Comparison of ENCODE assay signal across 9 cellular contexts in genomic region chr2:120346034-120346666, GRCh38. TPM values are rescaled to one million over a fixed set of nuclear protein-coding genes. Genes with fewer than 3 reads are reported as not detected.
DNase-seq lines count a peak whose midpoint lies in the region; ATAC-seq and TF ChIP-seq lines count a peak whose summit lies in the region.
"Had no signal": no experiment of that assay in that cellular context is flagged by ENCODE, and none has a peak within 500 bp of the region (broad histone marks: within the 10 kb centered on the region; RNA-seq: fewer than 3 reads in every experiment).

Gene INHBB (plus strand): TSS chr2:120346136. CDS start chr2:120346189, 53 bp downstream.

- peaks cover 0 to 4% (median 0%) of the 10 kb centered on the region in 5 experiments for H3K9me3 Mint-ChIP-seq in brain

- peak within 1 kb of the TSS; percentile 36; the same call in 1 of the 2 replicates for H3K4me3 ChIP-seq in AG04450 (ENCODE audit: low read depth, low read length)
- H3K4me3 ChIP-seq in HL-60 (replicated peaks; ENCODE audit: insufficient read depth, low read length) = peak within 1 kb of the TSS; percentile 48
- H3K4me3 ChIP-seq in lower lobe of right lung = peak within 1 kb of the TSS; percentile 57
- H3K4me3 ChIP-seq in transverse colon = peak within 1 kb of the TSS in 3 of 4 donors; percentile 35 to 57 (median 47)

- H3K4me1 ChIP-seq in lower lobe of right lung (peaks cover 44% of the 10 kb centered on the region), transverse colon (peaks cover 3 to 39% (median 32%) of the 10 kb centered on the region in 4 donors)

- no peak for TF ChIP-seq EP300 in transverse colon (IDR thresholded peaks at IDR 0.05; ENCODE audit: low read depth)

- H3K36me3 ChIP-seq in lower lobe of right lung = peaks cover 4% of the 10 kb centered on the region
- H3K36me3 ChIP-seq in transverse colon = no peaks in the 10 kb centered on the region

- peak within 1 kb of the TSS; percentile 90 to 96 (median 95) for H3K27ac Mint-ChIP-seq in brain

- H3K27ac ChIP-seq in AG04450 (ENCODE audit: low read depth, low read length) (no peak within 1 kb of the TSS), HL-60 (replicated peaks) (no peak within 1 kb of the TSS), lower lobe of right lung (no peak within 1 kb of the TSS), transverse colon (no peak within 1 kb of the TSS)
- H3K27ac ChIP-seq: epithelial cell of prostate had no signal

- H3K36me3 Mint-ChIP-seq in brain = peaks cover 4% of the 10 kb centered on the region

- TF ChIP-seq CTCF in AG04450 (IDR thresholded peaks at IDR 0.05; ENCODE audit: low read depth, low read length) = no peak
- TF ChIP-seq CTCF in HL-60 (IDR thresholded peaks at IDR 0.05; ENCODE audit: insufficient read depth, low read length) = no peak
- no peak for TF ChIP-seq CTCF in brain (conservative IDR thresholded peaks at IDR 0.05)
- TF ChIP-seq CTCF in lower lobe of right lung (IDR thresholded peaks at IDR 0.05) = no peak
- TF ChIP-seq CTCF in transverse colon (IDR thresholded peaks at IDR 0.05) = no peak

- H3K27me3 ChIP-seq in AG04450 (ENCODE audit: control insufficient read depth, insufficient read depth, low read length) (peaks cover 80% of the 10 kb centered on the region), HL-60 (ENCODE audit: insufficient read depth, poor library complexity, severe bottlenecking) (peaks cover 33% of the 10 kb centered on the region), lower lobe of right lung (ENCODE audit: low read depth) (peaks cover 76% of the 10 kb centered on the region), transverse colon (peaks cover 88% of the 10 kb centered on the region)

- no peak for TF ChIP-seq POLR2A in transverse colon (IDR thresholded peaks at IDR 0.05)

- peaks cover 39% of the 10 kb centered on the region for H3K27me3 Mint-ChIP-seq in brain

- WGBS in transverse colon (ENCODE audit: low coverage in 1 of 2), 2 donors = no CpG with 5 or more reads among the region's 97 CpGs

- H3K9me3 ChIP-seq in AG04450 (ENCODE audit: control insufficient read depth, insufficient read depth, low read length) (peaks cover 6% of the 10 kb centered on the region; the same call in 1 of the 2 replicates), lower lobe of right lung (no peaks in the 10 kb centered on the region), transverse colon (no peaks in the 10 kb centered on the region)

- ATAC-seq in lower lobe of right lung (peak; percentile 21 to 23), HG03095 (IDR thresholded peaks at IDR 0.05; ENCODE audit: unreplicated experiment) (no peak)

- CTCF ChIA-PET in AG04450 (lab: Charles Lee) = interaction anchor here (0.6 to 2.8 kb wide), 3 partner anchors 22 to 335 kb away, joined by 3 to 12 read pairs (median 7); no protein-coding TSS in a partner anchor

- POLR2A ChIA-PET in AG04450 (lab: Yijun Ruan, JAX) = no interaction called here

- in situ Hi-C loops in transverse colon (cut with MboI; ENCODE audit: low pct_ligation_motif_present in 1 of 4, low pct_unique_long_range_greater_than_20kb in 1 of 4, low sequenced_read_pairs in 3 of 4) = loop anchor here in 2 of 4 donors (10.0 kb wide), 2 partner anchors 329 to 339 kb away; no protein-coding TSS in a partner anchor

- peak within 1 kb of the TSS; percentile 86 to 94 (median 91) for H3K4me3 Mint-ChIP-seq in brain

- DNase-seq in AG04450 (ENCODE audit: low read depth, low spot score) (no peak), HL-60 (ENCODE audit: low read depth in 1 of 2, low spot score in 1 of 2) (no peak), lower lobe of right lung (no peak), transverse colon (peak; percentile 13), NCI-H2171 (lab: John Stamatoyannopoulos, UW) (no peak)
- no peak for DNase-seq in activated CD4-positive, CD25-positive, alpha-beta regulatory T cell (lab: John Stamatoyannopoulos, UW)

- peaks cover 52% of the 10 kb centered on the region for H3K4me1 Mint-ChIP-seq in brain

- intact Hi-C loops in lower lobe of right lung (cut with DNase I) = no loop called here
- intact Hi-C loops in transverse colon (cut with DNase I; ENCODE audit: low total_unique reads) = no loop called here

RNA-seq across cellular contexts. Expression of gene INHBB, which starts in this region (rescaled TPM):
- polyA plus RNA-seq in AG04450 (2011; rRNA removed) (0.05 and 0.09 TPM in 2 replicates), brain (ENCODE audit: insufficient read depth, low read depth, low replicate concordance) (13.9 TPM)
- polyA minus RNA-seq in AG04450 (2011; rRNA and poly(A)+ RNA removed) = 0.14 TPM in 1 of 2 replicates, not detected in the other
- total RNA-seq in lower lobe of right lung (5.2 TPM), transverse colon (1 to 10 TPM in 1 of 4 donors, under 1 TPM in 2, not detected in 1; 0.20 to 1.1 (median 0.41) TPM)

Comparison
In these comparisons a context has a peak if more than half of its experiments do, and no peak if none do; other contexts are left out.
1. RNA of gene INHBB (polyA plus RNA-seq): 13.9 TPM in brain (single experiment); 0.05 to 0.09 TPM in AG04450; every median in the first group is over 10 times any median in the second.
2. Peak in every context shown above with its lines, with median percentiles within 50 percentile points of each other: H3K4me3 ChIP-seq.